Comparison of ENCODE assay signal across 3 cellular contexts in the genomic region with DNA sequence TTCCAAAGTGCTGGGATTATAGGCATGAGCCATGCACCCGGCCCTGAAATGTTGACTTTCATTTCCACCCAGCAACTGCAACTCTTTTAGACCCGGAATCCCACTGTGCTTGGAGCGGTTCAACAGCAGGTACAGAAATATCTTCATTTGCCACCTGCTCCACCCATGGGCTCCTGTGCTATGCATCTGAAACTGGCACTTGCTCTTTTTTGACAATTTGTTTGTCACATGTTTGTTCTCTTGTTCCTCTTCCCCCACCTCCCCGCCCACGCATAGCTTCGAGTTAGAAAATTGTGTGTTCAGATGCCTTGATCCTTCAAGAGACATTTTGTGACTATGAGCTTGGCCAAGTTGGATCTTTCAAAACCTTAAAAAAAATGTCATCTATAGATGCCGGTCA.
TF ChIP-seq lines count a peak whose summit lies in the region.

No MANE protein-coding gene starts in this region.

TF ChIP-seq in liver, 16 proteins besides CTCF, POLR2A, EP300 and RAD21:
- TF ChIP-seq JUND (IDR thresholded peaks at IDR 0.05) (no peak), EGR1 (IDR thresholded peaks at IDR 0.05; ENCODE audit: low read depth in 2 of 2) (no peak), TAF1 (conservative IDR thresholded peaks at IDR 0.05) (no peak), YY1 (IDR thresholded peaks at IDR 0.05) (no peak), FOXA2 (IDR thresholded peaks at IDR 0.05) (no peak), SP1 (IDR thresholded peaks at IDR 0.05) (no peak), ATF3 (IDR thresholded peaks at IDR 0.05) (no peak), MAX (IDR thresholded peaks at IDR 0.05) (no peak), HNF4G (IDR thresholded peaks at IDR 0.05) (no peak), HNF4A (conservative IDR thresholded peaks at IDR 0.05) (no peak), NR2F2 (IDR thresholded peaks at IDR 0.05) (no peak), FOXA1 (IDR thresholded peaks at IDR 0.05) (no peak), RXRA (IDR thresholded peaks at IDR 0.05) (no peak), GABPA (IDR thresholded peaks at IDR 0.05 in 1 of 2, conservative IDR thresholded peaks at IDR 0.05 in 1 of 2) (no peak)
- TF ChIP-seq, protein P1, sequence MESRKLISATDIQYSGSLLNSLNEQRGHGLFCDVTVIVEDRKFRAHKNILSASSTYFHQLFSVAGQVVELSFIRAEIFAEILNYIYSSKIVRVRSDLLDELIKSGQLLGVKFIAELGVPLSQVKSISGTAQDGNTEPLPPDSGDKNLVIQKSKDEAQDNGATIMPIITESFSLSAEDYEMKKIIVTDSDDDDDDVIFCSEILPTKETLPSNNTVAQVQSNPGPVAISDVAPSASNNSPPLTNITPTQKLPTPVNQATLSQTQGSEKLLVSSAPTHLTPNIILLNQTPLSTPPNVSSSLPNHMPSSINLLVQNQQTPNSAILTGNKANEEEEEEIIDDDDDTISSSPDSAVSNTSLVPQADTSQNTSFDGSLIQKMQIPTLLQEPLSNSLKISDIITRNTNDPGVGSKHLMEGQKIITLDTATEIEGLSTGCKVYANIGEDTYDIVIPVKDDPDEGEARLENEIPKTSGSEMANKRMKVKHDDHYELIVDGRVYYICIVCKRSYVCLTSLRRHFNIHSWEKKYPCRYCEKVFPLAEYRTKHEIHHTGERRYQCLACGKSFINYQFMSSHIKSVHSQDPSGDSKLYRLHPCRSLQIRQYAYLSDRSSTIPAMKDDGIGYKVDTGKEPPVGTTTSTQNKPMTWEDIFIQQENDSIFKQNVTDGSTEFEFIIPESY (IDR thresholded peaks at IDR 0.05) = no peak
- TF ChIP-seq, protein P2, sequence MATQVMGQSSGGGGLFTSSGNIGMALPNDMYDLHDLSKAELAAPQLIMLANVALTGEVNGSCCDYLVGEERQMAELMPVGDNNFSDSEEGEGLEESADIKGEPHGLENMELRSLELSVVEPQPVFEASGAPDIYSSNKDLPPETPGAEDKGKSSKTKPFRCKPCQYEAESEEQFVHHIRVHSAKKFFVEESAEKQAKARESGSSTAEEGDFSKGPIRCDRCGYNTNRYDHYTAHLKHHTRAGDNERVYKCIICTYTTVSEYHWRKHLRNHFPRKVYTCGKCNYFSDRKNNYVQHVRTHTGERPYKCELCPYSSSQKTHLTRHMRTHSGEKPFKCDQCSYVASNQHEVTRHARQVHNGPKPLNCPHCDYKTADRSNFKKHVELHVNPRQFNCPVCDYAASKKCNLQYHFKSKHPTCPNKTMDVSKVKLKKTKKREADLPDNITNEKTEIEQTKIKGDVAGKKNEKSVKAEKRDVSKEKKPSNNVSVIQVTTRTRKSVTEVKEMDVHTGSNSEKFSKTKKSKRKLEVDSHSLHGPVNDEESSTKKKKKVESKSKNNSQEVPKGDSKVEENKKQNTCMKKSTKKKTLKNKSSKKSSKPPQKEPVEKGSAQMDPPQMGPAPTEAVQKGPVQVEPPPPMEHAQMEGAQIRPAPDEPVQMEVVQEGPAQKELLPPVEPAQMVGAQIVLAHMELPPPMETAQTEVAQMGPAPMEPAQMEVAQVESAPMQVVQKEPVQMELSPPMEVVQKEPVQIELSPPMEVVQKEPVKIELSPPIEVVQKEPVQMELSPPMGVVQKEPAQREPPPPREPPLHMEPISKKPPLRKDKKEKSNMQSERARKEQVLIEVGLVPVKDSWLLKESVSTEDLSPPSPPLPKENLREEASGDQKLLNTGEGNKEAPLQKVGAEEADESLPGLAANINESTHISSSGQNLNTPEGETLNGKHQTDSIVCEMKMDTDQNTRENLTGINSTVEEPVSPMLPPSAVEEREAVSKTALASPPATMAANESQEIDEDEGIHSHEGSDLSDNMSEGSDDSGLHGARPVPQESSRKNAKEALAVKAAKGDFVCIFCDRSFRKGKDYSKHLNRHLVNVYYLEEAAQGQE (IDR thresholded peaks at IDR 0.05) = no peak
TF ChIP-seq in liver: peak in this region for 0.

TF ChIP-seq in HepG2, 621 proteins besides CTCF, POLR2A, EP300 and RAD21:
- TF ChIP-seq NFATC3 (CRISPR knock-in tag; IDR thresholded peaks at IDR 0.05) = no peak
- TF ChIP-seq ZNF776 (CRISPR knock-in tag; IDR thresholded peaks at IDR 0.05) = no peak
- TF ChIP-seq TBX2 (CRISPR knock-in tag; IDR thresholded peaks at IDR 0.05; ENCODE audit: borderline replicate concordance) = no peak
- TF ChIP-seq CREBL2 (CRISPR knock-in tag; IDR thresholded peaks at IDR 0.05; ENCODE audit: borderline replicate concordance) = no peak
- TF ChIP-seq, protein P3, sequence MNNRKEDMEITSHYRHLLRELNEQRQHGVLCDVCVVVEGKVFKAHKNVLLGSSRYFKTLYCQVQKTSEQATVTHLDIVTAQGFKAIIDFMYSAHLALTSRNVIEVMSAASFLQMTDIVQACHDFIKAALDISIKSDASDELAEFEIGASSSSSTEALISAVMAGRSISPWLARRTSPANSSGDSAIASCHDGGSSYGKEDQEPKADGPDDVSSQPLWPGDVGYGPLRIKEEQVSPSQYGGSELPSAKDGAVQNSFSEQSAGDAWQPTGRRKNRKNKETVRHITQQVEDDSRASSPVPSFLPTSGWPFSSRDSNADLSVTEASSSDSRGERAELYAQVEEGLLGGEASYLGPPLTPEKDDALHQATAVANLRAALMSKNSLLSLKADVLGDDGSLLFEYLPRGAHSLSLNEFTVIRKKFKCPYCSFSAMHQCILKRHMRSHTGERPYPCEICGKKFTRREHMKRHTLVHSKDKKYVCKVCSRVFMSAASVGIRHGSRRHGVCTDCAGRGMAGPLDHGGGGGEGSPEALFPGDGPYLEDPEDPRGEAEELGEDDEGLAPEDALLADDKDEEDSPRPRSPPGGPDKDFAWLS (CRISPR knock-in tag; IDR thresholded peaks at IDR 0.05; ENCODE audit: borderline replicate concordance) = no peak
- TF ChIP-seq HDAC2 (CRISPR knock-in tag; IDR thresholded peaks at IDR 0.05) = no peak

TF ChIP-seq in GM12878, 131 proteins besides CTCF, POLR2A, EP300 and RAD21 (continues in another document):
- no peak for TF ChIP-seq MYC (IDR thresholded peaks at IDR 0.05; ENCODE audit: insufficient read depth, insufficient read length, insufficient replicate concordance, low read length, severe bottlenecking)
- TF ChIP-seq, protein P4, sequence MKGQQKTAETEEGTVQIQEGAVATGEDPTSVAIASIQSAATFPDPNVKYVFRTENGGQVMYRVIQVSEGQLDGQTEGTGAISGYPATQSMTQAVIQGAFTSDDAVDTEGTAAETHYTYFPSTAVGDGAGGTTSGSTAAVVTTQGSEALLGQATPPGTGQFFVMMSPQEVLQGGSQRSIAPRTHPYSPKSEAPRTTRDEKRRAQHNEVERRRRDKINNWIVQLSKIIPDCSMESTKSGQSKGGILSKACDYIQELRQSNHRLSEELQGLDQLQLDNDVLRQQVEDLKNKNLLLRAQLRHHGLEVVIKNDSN (IDR thresholded peaks at IDR 0.05; ENCODE audit: borderline replicate concordance, extremely low read length, insufficient read depth, low read depth, low read length) = no peak
- TF ChIP-seq SUPT20H (IDR thresholded peaks at IDR 0.05; ENCODE audit: borderline replicate concordance, control insufficient read depth, low read depth, low read length) = no peak
- no peak for TF ChIP-seq PAX5 (IDR thresholded peaks at IDR 0.05; ENCODE audit: borderline replicate concordance, low read depth, low read length)
- TF ChIP-seq NRF1 (conservative IDR thresholded peaks at IDR 0.05; ENCODE audit: low read depth, low read length) = no peak
- TF ChIP-seq MAX (IDR thresholded peaks at IDR 0.05; ENCODE audit: low read depth, low read length) = no peak
- TF ChIP-seq CHD4 (IDR thresholded peaks at IDR 0.05) = no peak; the same call in 1 of the 2 replicates
- TF ChIP-seq RUNX3 (IDR thresholded peaks at IDR 0.05; ENCODE audit: low read length) = peak; percentile 26; the same call in 1 of the 2 replicates
- no peak for TF ChIP-seq PRDM15 (CRISPR knock-in tag; IDR thresholded peaks at IDR 0.05)
- TF ChIP-seq ZNF217 (IDR thresholded peaks at IDR 0.05) = 0 out of 2 replicates have a peak, but pooled peaks have one; percentile 14
- TF ChIP-seq SPI1 (IDR thresholded peaks at IDR 0.05; ENCODE audit: borderline replicate concordance, insufficient read depth, low read depth, low read length) = no peak
- TF ChIP-seq ZSCAN29 (IDR thresholded peaks at IDR 0.05) = no peak
- peak; percentile 76 for TF ChIP-seq IKZF1 (conservative IDR thresholded peaks at IDR 0.05)
- TF ChIP-seq, protein P1 (IDR thresholded peaks at IDR 0.05) = no peak
- TF ChIP-seq, protein P5, sequence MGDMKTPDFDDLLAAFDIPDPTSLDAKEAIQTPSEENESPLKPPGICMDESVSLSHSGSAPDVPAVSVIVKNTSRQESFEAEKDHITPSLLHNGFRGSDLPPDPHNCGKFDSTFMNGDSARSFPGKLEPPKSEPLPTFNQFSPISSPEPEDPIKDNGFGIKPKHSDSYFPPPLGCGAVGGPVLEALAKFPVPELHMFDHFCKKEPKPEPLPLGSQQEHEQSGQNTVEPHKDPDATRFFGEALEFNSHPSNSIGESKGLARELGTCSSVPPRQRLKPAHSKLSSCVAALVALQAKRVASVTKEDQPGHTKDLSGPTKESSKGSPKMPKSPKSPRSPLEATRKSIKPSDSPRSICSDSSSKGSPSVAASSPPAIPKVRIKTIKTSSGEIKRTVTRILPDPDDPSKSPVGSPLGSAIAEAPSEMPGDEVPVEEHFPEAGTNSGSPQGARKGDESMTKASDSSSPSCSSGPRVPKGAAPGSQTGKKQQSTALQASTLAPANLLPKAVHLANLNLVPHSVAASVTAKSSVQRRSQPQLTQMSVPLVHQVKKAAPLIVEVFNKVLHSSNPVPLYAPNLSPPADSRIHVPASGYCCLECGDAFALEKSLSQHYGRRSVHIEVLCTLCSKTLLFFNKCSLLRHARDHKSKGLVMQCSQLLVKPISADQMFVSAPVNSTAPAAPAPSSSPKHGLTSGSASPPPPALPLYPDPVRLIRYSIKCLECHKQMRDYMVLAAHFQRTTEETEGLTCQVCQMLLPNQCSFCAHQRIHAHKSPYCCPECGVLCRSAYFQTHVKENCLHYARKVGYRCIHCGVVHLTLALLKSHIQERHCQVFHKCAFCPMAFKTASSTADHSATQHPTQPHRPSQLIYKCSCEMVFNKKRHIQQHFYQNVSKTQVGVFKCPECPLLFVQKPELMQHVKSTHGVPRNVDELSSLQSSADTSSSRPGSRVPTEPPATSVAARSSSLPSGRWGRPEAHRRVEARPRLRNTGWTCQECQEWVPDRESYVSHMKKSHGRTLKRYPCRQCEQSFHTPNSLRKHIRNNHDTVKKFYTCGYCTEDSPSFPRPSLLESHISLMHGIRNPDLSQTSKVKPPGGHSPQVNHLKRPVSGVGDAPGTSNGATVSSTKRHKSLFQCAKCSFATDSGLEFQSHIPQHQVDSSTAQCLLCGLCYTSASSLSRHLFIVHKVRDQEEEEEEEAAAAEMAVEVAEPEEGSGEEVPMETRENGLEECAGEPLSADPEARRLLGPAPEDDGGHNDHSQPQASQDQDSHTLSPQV (IDR thresholded peaks at IDR 0.05) = no peak
- TF ChIP-seq MEF2B (IDR thresholded peaks at IDR 0.05; ENCODE audit: partially characterized antibody, poor library complexity, severe bottlenecking) = peak; percentile 40
- TF ChIP-seq NR2F1 (conservative IDR thresholded peaks at IDR 0.05) = no peak
- 0 out of 2 replicates have a peak, but pooled peaks have one; percentile 9 for TF ChIP-seq YY1 (IDR thresholded peaks at IDR 0.05; ENCODE audit: low read depth, low read length)
- TF ChIP-seq BCL3 (IDR thresholded peaks at IDR 0.05; ENCODE audit: borderline replicate concordance, insufficient read depth, low read depth, low read length, poor library complexity, severe bottlenecking) = peak; percentile 70
- TF ChIP-seq BHLHE40 (IDR thresholded peaks at IDR 0.05; ENCODE audit: borderline replicate concordance in 1 of 2, low read depth in 2 of 2, low read length in 1 of 2) = peak; percentile 9 to 20; a peak in 1 of 4 replicates
- no peak; the same call in 1 of the 2 replicates for TF ChIP-seq TBL1XR1 (IDR thresholded peaks at IDR 0.05; ENCODE audit: low read depth, low read length)
